8 cellular contexts compared by ENCODE assay signal in genomic region chr10:59709472-59710125, GRCh38. TPM values are rescaled to one million over a fixed set of nuclear protein-coding genes. Genes with fewer than 3 reads are reported as not detected.
DNase-seq lines count a peak whose midpoint lies in the region; ATAC-seq and TF ChIP-seq lines count a peak whose summit lies in the region.

TSS of gene SLC16A9 (minus strand) at chr10:59709850. CDS start at chr10:59684291, 25,559 bp downstream.

- no peak within 1 kb of the TSS for H3K27ac ChIP-seq in AG04450 (ENCODE audit: low read depth, low read length)
- no peak within 1 kb of the TSS for H3K27ac ChIP-seq in upper lobe of right lung

- H3K9me3 ChIP-seq in AG04450 (ENCODE audit: control insufficient read depth, insufficient read depth, low read length) = no peaks in the 10 kb centered on the region; the same call in 1 of the 2 replicates
- no peaks in the 10 kb centered on the region for H3K9me3 ChIP-seq in upper lobe of right lung

- ATAC-seq in GM18505 (IDR thresholded peaks at IDR 0.05; ENCODE audit: unreplicated experiment) (peak; percentile 92), HG02798 (IDR thresholded peaks at IDR 0.05; ENCODE audit: poor library complexity, unreplicated experiment) (peak; percentile 65), upper lobe of right lung (peak; percentile 82)

- peak within 1 kb of the TSS; percentile 94 for H3K4me3 Mint-ChIP-seq in neural crest cell

- no peaks in the 10 kb centered on the region for H3K4me1 ChIP-seq in upper lobe of right lung

- H3K4me3 ChIP-seq in AG04450 (ENCODE audit: low read depth, low read length) (peak within 1 kb of the TSS; percentile 51), foreskin fibroblast (ENCODE audit: low read depth in 1 of 2, low read length in 2 of 2) (peak within 1 kb of the TSS; percentile 40 to 49), upper lobe of right lung (peak within 1 kb of the TSS; percentile 48)

- peaks cover 2% of the 10 kb centered on the region for H3K9me3 Mint-ChIP-seq in neural crest cell

- TF ChIP-seq CTCF in AG04450 (IDR thresholded peaks at IDR 0.05; ENCODE audit: low read depth, low read length) = peak; percentile 43
- TF ChIP-seq CTCF in foreskin fibroblast (IDR thresholded peaks at IDR 0.05; ENCODE audit: low read depth, low read length) = peak; percentile 28
- TF ChIP-seq CTCF in neural crest cell (conservative IDR thresholded peaks at IDR 0.05) = peak; percentile 53
- peak; percentile 34 for TF ChIP-seq CTCF in upper lobe of right lung (IDR thresholded peaks at IDR 0.05)

- peak; percentile 13 for TF ChIP-seq POLR2A in GM18505 (IDR thresholded peaks at IDR 0.05; ENCODE audit: borderline replicate concordance, extremely low read depth, insufficient read depth, insufficient read length)

- H3K27me3 ChIP-seq in AG04450 (ENCODE audit: control insufficient read depth, insufficient read depth, low read length) = peaks cover 41% of the 10 kb centered on the region
- H3K27me3 ChIP-seq in upper lobe of right lung = peaks cover 18% of the 10 kb centered on the region

- POLR2A ChIA-PET in AG04450 (lab: Yijun Ruan, JAX) = no interaction called here

- intact Hi-C loops in upper lobe of right lung (cut with DNase I) = no loop called here

- CTCF ChIA-PET in AG04450 (lab: Charles Lee) = interaction anchor here (0.5 to 1.0 kb wide), 4 partner anchors 43 to 288 kb away, joined by 3 to 4 read pairs (median 3); no protein-coding TSS in a partner anchor

- peaks cover 7% of the 10 kb centered on the region for H3K36me3 Mint-ChIP-seq in neural crest cell (ENCODE audit: low read depth)

- H3K36me3 ChIP-seq in upper lobe of right lung = no peaks in the 10 kb centered on the region

- H3K27ac Mint-ChIP-seq in neural crest cell (ENCODE audit: unreplicated experiment) = peak within 1 kb of the TSS; percentile 93

- DNase-seq in AG04450 (ENCODE audit: low read depth, low spot score) = no peak
- DNase-seq in NCI-H1694 (lab: John Stamatoyannopoulos, UW) = peak; percentile 26
- peak; percentile 68 for DNase-seq in activated CD8-positive, alpha-beta memory T cell treated with anti-CD3 and anti-CD28 coated beads, Interleukin-2, amount 50 U/mL, for 48 hours
- DNase-seq in foreskin fibroblast = peak; percentile 6 to 50
- peak; percentile 67 for DNase-seq in neural crest cell (ENCODE audit: low read depth, low spot score)
- peak; percentile 73 for DNase-seq in upper lobe of right lung

- H3K4me1 Mint-ChIP-seq in neural crest cell = peaks cover 18% of the 10 kb centered on the region

- peaks cover 33% of the 10 kb centered on the region for H3K27me3 Mint-ChIP-seq in neural crest cell (ENCODE audit: low read depth)

RNA-seq across cellular contexts. Expression of gene SLC16A9, which starts in this region (rescaled TPM):
- polyA plus RNA-seq in AG04450 (2011; rRNA removed) = 0.06 and 0.12 TPM in 2 replicates
- polyA minus RNA-seq in AG04450 (2011; rRNA and poly(A)+ RNA removed) = 0.17 TPM in 1 of 2 replicates, not detected in the other
- total RNA-seq in neural crest cell (21.0 and 23.1 TPM in 2 replicates), upper lobe of right lung (1.8 TPM)
